ENCODE assay signal across 9 cellular contexts in the genomic region with DNA sequence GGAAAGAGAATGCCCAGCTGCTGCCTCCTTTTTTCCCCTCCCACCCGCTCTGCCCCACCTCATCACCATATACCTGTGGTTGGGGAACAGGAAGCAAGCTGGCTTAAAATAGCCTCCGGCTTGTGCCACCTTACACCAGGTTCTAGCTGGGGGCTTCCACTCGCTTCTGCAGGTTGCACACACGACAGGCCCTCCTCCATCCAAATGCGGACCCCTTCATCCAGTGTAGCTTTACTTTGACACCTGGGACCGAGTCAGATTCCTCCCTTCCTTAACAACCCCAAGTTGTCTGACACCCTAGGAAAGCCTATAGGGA. TPM values are rescaled to one million over a fixed set of nuclear protein-coding genes. Genes with fewer than 3 reads are reported as not detected.
DNase-seq lines count a peak whose midpoint lies in the region; ATAC-seq and TF ChIP-seq lines count a peak whose summit lies in the region.
"Had no signal": no experiment of that assay in that cellular context is flagged by ENCODE, and none has a peak within 500 bp of the region (broad histone marks: within the 10 kb centered on the region; RNA-seq: fewer than 3 reads in every experiment).

No MANE protein-coding gene starts in this region.

- peaks cover 16% of the 10 kb centered on the region for H3K36me3 ChIP-seq in NT2/D1 (ENCODE audit: insufficient read depth, insufficient read length, low read length)
- H3K36me3 ChIP-seq in neural cell (ENCODE audit: insufficient read depth, low read length): peaks cover 1% of the 10 kb centered on the region
- H3K36me3 ChIP-seq in WERI-Rb-1: no peaks in the 10 kb centered on the region

- intact Hi-C loops in dendritic cell treated with granulocyte-macrophage colony-stimulating factor and Interleukin-4, amounts not matched to agents 40 ng/mL and 50 ng/mL, for 4 days (cut with micrococcal nuclease): no loop called here

- no peak for TF ChIP-seq EP300 in neural cell (conservative IDR thresholded peaks at IDR 0.05; ENCODE audit: poor library complexity, severe bottlenecking)

- peak overlapping the region; percentile 27 for H3K9ac ChIP-seq in NT2/D1 (ENCODE audit: insufficient read length, low read depth)
- H3K9ac ChIP-seq in neural cell (ENCODE audit: low read length): no peak overlapping the region

- H3K4me1 ChIP-seq in NT2/D1 (ENCODE audit: insufficient read depth, insufficient read length): peaks cover 62% of the 10 kb centered on the region

- H3K27ac ChIP-seq in neural cell (ENCODE audit: low read length) (peak overlapping the region; percentile 1), WERI-Rb-1 (no peak overlapping the region)

- no peaks in the 10 kb centered on the region for H3K9me3 Mint-ChIP-seq in dendritic cell treated with granulocyte-macrophage colony-stimulating factor and Interleukin-4, amounts not matched to agents 40 ng/mL and 50 ng/mL, for 4 days

- H3K27me3 ChIP-seq in NT2/D1 (ENCODE audit: insufficient read depth, insufficient read length) (no peaks in the 10 kb centered on the region), neural cell (ENCODE audit: insufficient read depth, low read depth, low read length) (no peaks in the 10 kb centered on the region), WERI-Rb-1 (ENCODE audit: insufficient read depth, low read depth, severe bottlenecking) (no peaks in the 10 kb centered on the region)

- H3K9me2 ChIP-seq in neural cell (ENCODE audit: insufficient read depth, low read length): no peaks in the 10 kb centered on the region

- no peaks in the 10 kb centered on the region for H4K20me1 ChIP-seq in neural cell (ENCODE audit: insufficient read depth)

- TF ChIP-seq RAD21 in neural cell (conservative IDR thresholded peaks at IDR 0.05): no peak

- H3K36me3 Mint-ChIP-seq in dendritic cell treated with granulocyte-macrophage colony-stimulating factor and Interleukin-4, amounts not matched to agents 40 ng/mL and 50 ng/mL, for 4 days (ENCODE audit: low read depth): no peaks in the 10 kb centered on the region

- H3K27me3 Mint-ChIP-seq in dendritic cell treated with granulocyte-macrophage colony-stimulating factor and Interleukin-4, amounts not matched to agents 40 ng/mL and 50 ng/mL, for 4 days: peaks cover 81% of the 10 kb centered on the region

- peaks cover 4% of the 10 kb centered on the region for H3F3A ChIP-seq in neural cell (ENCODE audit: insufficient read depth, low read length, poor library complexity, severe bottlenecking)

- in situ Hi-C loops in GM18951 (cut with MboI; ENCODE audit: low sequenced_read_pairs, unreplicated experiment): no loop called here

- no peak for ATAC-seq in HG02642 (IDR thresholded peaks at IDR 0.05; ENCODE audit: poor library complexity, unreplicated experiment)

- TF ChIP-seq CTCF in neural cell (IDR thresholded peaks at IDR 0.05; ENCODE audit: poor library complexity, severe bottlenecking): no peak
- TF ChIP-seq CTCF in WERI-Rb-1 (IDR thresholded peaks at IDR 0.05; ENCODE audit: low read depth, low read length): no peak

- H3K4me2 ChIP-seq in neural cell (ENCODE audit: low read length): no peak overlapping the region

- H3K27ac Mint-ChIP-seq in dendritic cell treated with granulocyte-macrophage colony-stimulating factor and Interleukin-4, amounts not matched to agents 40 ng/mL and 50 ng/mL, for 4 days: no peak overlapping the region

- no peak overlapping the region for H2AFZ ChIP-seq in neural cell (ENCODE audit: low read depth, low read length)

- peak overlapping the region; percentile 67 for H3K4me3 Mint-ChIP-seq in dendritic cell treated with granulocyte-macrophage colony-stimulating factor and Interleukin-4, amounts not matched to agents 40 ng/mL and 50 ng/mL, for 4 days

- no peaks in the 10 kb centered on the region for H3K9me3 ChIP-seq in NT2/D1 (ENCODE audit: insufficient read depth, low read length)
- no peaks in the 10 kb centered on the region for H3K9me3 ChIP-seq in neural cell (ENCODE audit: low read length)
- no peaks in the 10 kb centered on the region for H3K9me3 ChIP-seq in WERI-Rb-1 (ENCODE audit: severe bottlenecking)

- peaks cover 39% of the 10 kb centered on the region for H3K4me1 Mint-ChIP-seq in dendritic cell treated with granulocyte-macrophage colony-stimulating factor and Interleukin-4, amounts not matched to agents 40 ng/mL and 50 ng/mL, for 4 days (ENCODE audit: low read depth)

- H3K79me2 ChIP-seq in neural cell (replicated peaks; ENCODE audit: insufficient read depth, low read length): peaks cover 4% of the 10 kb centered on the region

- DNase-seq in NT2/D1 (ENCODE audit: low read depth, low spot score): no peak
- no peak for DNase-seq in globus pallidus (ENCODE audit: low spot score)
- DNase-seq in EL: no peak
- DNase-seq in WERI-Rb-1: no peak

- H3K4me3 ChIP-seq in NT2/D1 (ENCODE audit: insufficient read length, low read depth) (no peak overlapping the region), neural cell (ENCODE audit: low read length) (no peak overlapping the region), WERI-Rb-1 (ENCODE audit: low read depth, low read length) (no peak overlapping the region)

- TF ChIP-seq POLR2A in GM18951 (IDR thresholded peaks at IDR 0.05; ENCODE audit: extremely low read depth, insufficient read depth, insufficient read length): peak; percentile 0

TF ChIP-seq in neural cell, 6 proteins besides CTCF, POLR2A, EP300 and RAD21:
- TF ChIP-seq, protein P1, sequence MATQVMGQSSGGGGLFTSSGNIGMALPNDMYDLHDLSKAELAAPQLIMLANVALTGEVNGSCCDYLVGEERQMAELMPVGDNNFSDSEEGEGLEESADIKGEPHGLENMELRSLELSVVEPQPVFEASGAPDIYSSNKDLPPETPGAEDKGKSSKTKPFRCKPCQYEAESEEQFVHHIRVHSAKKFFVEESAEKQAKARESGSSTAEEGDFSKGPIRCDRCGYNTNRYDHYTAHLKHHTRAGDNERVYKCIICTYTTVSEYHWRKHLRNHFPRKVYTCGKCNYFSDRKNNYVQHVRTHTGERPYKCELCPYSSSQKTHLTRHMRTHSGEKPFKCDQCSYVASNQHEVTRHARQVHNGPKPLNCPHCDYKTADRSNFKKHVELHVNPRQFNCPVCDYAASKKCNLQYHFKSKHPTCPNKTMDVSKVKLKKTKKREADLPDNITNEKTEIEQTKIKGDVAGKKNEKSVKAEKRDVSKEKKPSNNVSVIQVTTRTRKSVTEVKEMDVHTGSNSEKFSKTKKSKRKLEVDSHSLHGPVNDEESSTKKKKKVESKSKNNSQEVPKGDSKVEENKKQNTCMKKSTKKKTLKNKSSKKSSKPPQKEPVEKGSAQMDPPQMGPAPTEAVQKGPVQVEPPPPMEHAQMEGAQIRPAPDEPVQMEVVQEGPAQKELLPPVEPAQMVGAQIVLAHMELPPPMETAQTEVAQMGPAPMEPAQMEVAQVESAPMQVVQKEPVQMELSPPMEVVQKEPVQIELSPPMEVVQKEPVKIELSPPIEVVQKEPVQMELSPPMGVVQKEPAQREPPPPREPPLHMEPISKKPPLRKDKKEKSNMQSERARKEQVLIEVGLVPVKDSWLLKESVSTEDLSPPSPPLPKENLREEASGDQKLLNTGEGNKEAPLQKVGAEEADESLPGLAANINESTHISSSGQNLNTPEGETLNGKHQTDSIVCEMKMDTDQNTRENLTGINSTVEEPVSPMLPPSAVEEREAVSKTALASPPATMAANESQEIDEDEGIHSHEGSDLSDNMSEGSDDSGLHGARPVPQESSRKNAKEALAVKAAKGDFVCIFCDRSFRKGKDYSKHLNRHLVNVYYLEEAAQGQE (IDR thresholded peaks at IDR 0.05; ENCODE audit: borderline replicate concordance): no peak
- no peak for TF ChIP-seq MXI1 (conservative IDR thresholded peaks at IDR 0.05; ENCODE audit: poor library complexity, severe bottlenecking)
- no peak for TF ChIP-seq EZH2 (IDR thresholded peaks at IDR 0.05; ENCODE audit: borderline replicate concordance, insufficient read depth, low read length, poor library complexity, severe bottlenecking)
- TF ChIP-seq SMC3 (conservative IDR thresholded peaks at IDR 0.05; ENCODE audit: poor library complexity): no peak
- no peak for TF ChIP-seq POLR2AphosphoS5 (IDR thresholded peaks at IDR 0.05)

RNA-seq across cellular contexts. Expression of a gene that starts 14.6 kb away (rescaled TPM):
- 5.6 and 6.0 TPM in 2 replicates for polyA plus RNA-seq in neural cell
- polyA minus RNA-seq in neural cell: 12.2 and 15.9 TPM in 2 replicates

RNA-seq across cellular contexts. Expression of a gene that starts 19.4 kb away (rescaled TPM):
- 62.8 and 67.6 TPM in 2 replicates for polyA plus RNA-seq in neural cell
- 51.1 and 51.6 TPM in 2 replicates for polyA minus RNA-seq in neural cell
- polyA plus RNA-seq: IMR-90 had no signal
